1 cellular context compared by ENCODE assay signal in the genomic region with DNA sequence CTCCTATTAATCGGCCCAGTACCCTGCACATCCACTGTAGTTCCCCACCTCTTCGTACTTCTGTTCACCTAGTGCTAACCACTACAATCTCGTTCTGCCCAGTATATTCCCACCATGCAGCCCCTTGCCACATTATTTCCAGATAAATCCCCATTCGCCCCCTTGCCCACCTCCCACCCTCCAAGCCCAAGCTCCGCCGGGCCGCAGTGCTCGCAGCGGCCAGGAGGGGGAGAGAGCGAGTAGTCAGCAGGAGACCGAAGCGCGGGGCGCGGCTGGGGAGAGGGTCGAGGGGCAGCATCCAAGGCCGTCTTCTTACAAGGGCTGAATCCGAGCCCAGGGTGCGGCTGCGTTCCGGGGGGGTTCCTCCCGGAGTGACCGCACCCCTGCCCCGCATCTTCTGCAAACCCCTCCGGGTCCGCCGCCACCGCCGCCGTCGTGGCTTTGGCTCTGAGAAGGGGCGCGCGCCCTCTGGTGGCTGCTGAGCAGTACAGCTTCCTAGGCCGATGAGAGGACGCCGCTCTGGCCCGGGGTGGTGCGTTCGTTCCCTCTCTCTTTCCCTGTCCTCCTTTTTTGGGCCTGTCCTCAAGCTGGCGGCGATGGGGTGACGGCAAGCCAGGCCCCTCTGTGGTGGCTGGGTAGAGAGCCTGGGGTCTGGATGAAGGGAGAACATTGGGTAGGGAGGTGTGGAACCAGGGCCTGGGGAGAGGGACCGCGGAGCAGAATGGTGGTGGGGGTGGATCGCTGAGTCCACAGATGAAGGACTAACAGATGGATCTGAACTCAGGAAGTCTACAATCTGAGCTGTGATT.
A peak's percentile ranks its signal among the peaks of the same experiment; 100 is the strongest.
TF ChIP-seq lines count a peak whose summit lies in the region.

No MANE protein-coding gene starts in this region.

TF ChIP-seq in HepG2, 621 proteins besides CTCF, POLR2A, EP300 and RAD21 (continued from another document and continues in another):
- TF ChIP-seq, protein P1, sequence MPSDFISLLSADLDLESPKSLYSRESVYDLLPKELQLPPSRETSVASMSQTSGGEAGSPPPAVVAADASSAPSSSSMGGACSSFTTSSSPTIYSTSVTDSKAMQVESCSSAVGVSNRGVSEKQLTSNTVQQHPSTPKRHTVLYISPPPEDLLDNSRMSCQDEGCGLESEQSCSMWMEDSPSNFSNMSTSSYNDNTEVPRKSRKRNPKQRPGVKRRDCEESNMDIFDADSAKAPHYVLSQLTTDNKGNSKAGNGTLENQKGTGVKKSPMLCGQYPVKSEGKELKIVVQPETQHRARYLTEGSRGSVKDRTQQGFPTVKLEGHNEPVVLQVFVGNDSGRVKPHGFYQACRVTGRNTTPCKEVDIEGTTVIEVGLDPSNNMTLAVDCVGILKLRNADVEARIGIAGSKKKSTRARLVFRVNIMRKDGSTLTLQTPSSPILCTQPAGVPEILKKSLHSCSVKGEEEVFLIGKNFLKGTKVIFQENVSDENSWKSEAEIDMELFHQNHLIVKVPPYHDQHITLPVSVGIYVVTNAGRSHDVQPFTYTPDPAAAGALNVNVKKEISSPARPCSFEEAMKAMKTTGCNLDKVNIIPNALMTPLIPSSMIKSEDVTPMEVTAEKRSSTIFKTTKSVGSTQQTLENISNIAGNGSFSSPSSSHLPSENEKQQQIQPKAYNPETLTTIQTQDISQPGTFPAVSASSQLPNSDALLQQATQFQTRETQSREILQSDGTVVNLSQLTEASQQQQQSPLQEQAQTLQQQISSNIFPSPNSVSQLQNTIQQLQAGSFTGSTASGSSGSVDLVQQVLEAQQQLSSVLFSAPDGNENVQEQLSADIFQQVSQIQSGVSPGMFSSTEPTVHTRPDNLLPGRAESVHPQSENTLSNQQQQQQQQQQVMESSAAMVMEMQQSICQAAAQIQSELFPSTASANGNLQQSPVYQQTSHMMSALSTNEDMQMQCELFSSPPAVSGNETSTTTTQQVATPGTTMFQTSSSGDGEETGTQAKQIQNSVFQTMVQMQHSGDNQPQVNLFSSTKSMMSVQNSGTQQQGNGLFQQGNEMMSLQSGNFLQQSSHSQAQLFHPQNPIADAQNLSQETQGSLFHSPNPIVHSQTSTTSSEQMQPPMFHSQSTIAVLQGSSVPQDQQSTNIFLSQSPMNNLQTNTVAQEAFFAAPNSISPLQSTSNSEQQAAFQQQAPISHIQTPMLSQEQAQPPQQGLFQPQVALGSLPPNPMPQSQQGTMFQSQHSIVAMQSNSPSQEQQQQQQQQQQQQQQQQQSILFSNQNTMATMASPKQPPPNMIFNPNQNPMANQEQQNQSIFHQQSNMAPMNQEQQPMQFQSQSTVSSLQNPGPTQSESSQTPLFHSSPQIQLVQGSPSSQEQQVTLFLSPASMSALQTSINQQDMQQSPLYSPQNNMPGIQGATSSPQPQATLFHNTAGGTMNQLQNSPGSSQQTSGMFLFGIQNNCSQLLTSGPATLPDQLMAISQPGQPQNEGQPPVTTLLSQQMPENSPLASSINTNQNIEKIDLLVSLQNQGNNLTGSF (CRISPR knock-in tag; IDR thresholded peaks at IDR 0.05), result no peak
- TF ChIP-seq ZNF383 (CRISPR knock-in tag; IDR thresholded peaks at IDR 0.05; ENCODE audit: borderline replicate concordance), result no peak
- no peak for TF ChIP-seq ZNF75D (CRISPR knock-in tag; IDR thresholded peaks at IDR 0.05; ENCODE audit: borderline replicate concordance)
- TF ChIP-seq HDAC1 (CRISPR knock-in tag; IDR thresholded peaks at IDR 0.05), result 0 out of 2 replicates have a peak, but pooled peaks have one; percentile 29
- TF ChIP-seq RNF2 (conservative IDR thresholded peaks at IDR 0.05; ENCODE audit: low read depth), result 0 out of 2 replicates have a peak, but pooled peaks have one; percentile 62
- TF ChIP-seq ZSCAN9 (CRISPR knock-in tag; IDR thresholded peaks at IDR 0.05; ENCODE audit: borderline replicate concordance), result no peak
- TF ChIP-seq, protein P2, sequence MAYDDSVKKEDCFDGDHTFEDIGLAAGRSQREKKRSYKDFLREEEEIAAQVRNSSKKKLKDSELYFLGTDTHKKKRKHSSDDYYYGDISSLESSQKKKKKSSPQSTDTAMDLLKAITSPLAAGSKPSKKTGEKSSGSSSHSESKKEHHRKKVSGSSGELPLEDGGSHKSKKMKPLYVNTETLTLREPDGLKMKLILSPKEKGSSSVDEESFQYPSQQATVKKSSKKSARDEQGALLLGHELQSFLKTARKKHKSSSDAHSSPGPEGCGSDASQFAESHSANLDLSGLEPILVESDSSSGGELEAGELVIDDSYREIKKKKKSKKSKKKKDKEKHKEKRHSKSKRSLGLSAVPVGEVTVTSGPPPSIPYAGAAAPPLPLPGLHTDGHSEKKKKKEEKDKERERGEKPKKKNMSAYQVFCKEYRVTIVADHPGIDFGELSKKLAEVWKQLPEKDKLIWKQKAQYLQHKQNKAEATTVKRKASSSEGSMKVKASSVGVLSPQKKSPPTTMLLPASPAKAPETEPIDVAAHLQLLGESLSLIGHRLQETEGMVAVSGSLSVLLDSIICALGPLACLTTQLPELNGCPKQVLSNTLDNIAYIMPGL (CRISPR knock-in tag; IDR thresholded peaks at IDR 0.05; ENCODE audit: borderline replicate concordance in 1 of 2, low read depth in 1 of 2), result peak; percentile 96 to 99
- TF ChIP-seq, protein P3, sequence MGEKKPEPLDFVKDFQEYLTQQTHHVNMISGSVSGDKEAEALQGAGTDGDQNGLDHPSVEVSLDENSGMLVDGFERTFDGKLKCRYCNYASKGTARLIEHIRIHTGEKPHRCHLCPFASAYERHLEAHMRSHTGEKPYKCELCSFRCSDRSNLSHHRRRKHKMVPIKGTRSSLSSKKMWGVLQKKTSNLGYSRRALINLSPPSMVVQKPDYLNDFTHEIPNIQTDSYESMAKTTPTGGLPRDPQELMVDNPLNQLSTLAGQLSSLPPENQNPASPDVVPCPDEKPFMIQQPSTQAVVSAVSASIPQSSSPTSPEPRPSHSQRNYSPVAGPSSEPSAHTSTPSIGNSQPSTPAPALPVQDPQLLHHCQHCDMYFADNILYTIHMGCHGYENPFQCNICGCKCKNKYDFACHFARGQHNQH (CRISPR knock-in tag; IDR thresholded peaks at IDR 0.05), result peak; percentile 52; the same call in 1 of the 2 replicates
- no peak for TF ChIP-seq TBL1XR1 (IDR thresholded peaks at IDR 0.05; ENCODE audit: borderline replicate concordance, low read length, partially characterized antibody)
- TF ChIP-seq, protein P4, sequence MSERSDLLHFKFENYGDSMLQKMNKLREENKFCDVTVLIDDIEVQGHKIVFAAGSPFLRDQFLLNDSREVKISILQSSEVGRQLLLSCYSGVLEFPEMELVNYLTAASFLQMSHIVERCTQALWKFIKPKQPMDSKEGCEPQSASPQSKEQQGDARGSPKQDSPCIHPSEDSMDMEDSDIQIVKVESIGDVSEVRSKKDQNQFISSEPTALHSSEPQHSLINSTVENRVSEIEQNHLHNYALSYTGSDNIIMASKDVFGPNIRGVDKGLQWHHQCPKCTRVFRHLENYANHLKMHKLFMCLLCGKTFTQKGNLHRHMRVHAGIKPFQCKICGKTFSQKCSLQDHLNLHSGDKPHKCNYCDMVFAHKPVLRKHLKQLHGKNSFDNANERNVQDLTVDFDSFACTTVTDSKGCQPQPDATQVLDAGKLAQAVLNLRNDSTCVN (CRISPR knock-in tag; IDR thresholded peaks at IDR 0.05; ENCODE audit: borderline replicate concordance), result no peak
- TF ChIP-seq SOX6 (IDR thresholded peaks at IDR 0.05), result no peak
- TF ChIP-seq SOX6 (CRISPR knock-in tag; IDR thresholded peaks at IDR 0.05), result peak; percentile 71
- no peak for TF ChIP-seq ZNF253 (CRISPR knock-in tag; IDR thresholded peaks at IDR 0.05; ENCODE audit: borderline replicate concordance)
- TF ChIP-seq ZNF781 (CRISPR knock-in tag; IDR thresholded peaks at IDR 0.05; ENCODE audit: borderline replicate concordance, not compliant biosample characterization), result no peak
- TF ChIP-seq, protein P5, sequence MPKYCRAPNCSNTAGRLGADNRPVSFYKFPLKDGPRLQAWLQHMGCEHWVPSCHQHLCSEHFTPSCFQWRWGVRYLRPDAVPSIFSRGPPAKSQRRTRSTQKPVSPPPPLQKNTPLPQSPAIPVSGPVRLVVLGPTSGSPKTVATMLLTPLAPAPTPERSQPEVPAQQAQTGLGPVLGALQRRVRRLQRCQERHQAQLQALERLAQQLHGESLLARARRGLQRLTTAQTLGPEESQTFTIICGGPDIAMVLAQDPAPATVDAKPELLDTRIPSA (CRISPR knock-in tag; IDR thresholded peaks at IDR 0.05; ENCODE audit: borderline replicate concordance), result peak; percentile 36; the same call in 1 of the 2 replicates
- TF ChIP-seq DMAP1 (CRISPR knock-in tag; IDR thresholded peaks at IDR 0.05), result 0 out of 2 replicates have a peak, but pooled peaks have one; percentile 51
- 0 out of 2 replicates have a peak, but pooled peaks have one; percentile 38 for TF ChIP-seq TARDBP (CRISPR knock-in tag; IDR thresholded peaks at IDR 0.05)
- peak; percentile 74 for TF ChIP-seq FOXC1 (CRISPR knock-in tag; IDR thresholded peaks at IDR 0.05; ENCODE audit: borderline replicate concordance)
- peak; percentile 85 for TF ChIP-seq U2AF1 (optimal IDR thresholded peaks at IDR 0.05; ENCODE audit: low read depth, low read length)
- peak; percentile 73; the same call in 1 of the 2 replicates for TF ChIP-seq MYC (CRISPR knock-in tag; IDR thresholded peaks at IDR 0.05; ENCODE audit: borderline replicate concordance)
- TF ChIP-seq JARID2 (CRISPR knock-in tag; IDR thresholded peaks at IDR 0.05; ENCODE audit: insufficient replicate concordance), result no peak
- TF ChIP-seq, protein P6, sequence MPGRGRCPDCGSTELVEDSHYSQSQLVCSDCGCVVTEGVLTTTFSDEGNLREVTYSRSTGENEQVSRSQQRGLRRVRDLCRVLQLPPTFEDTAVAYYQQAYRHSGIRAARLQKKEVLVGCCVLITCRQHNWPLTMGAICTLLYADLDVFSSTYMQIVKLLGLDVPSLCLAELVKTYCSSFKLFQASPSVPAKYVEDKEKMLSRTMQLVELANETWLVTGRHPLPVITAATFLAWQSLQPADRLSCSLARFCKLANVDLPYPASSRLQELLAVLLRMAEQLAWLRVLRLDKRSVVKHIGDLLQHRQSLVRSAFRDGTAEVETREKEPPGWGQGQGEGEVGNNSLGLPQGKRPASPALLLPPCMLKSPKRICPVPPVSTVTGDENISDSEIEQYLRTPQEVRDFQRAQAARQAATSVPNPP (CRISPR knock-in tag; IDR thresholded peaks at IDR 0.05), result no peak
- no peak for TF ChIP-seq ZNF326 (CRISPR knock-in tag; IDR thresholded peaks at IDR 0.05; ENCODE audit: borderline replicate concordance)
- TF ChIP-seq, protein P7, sequence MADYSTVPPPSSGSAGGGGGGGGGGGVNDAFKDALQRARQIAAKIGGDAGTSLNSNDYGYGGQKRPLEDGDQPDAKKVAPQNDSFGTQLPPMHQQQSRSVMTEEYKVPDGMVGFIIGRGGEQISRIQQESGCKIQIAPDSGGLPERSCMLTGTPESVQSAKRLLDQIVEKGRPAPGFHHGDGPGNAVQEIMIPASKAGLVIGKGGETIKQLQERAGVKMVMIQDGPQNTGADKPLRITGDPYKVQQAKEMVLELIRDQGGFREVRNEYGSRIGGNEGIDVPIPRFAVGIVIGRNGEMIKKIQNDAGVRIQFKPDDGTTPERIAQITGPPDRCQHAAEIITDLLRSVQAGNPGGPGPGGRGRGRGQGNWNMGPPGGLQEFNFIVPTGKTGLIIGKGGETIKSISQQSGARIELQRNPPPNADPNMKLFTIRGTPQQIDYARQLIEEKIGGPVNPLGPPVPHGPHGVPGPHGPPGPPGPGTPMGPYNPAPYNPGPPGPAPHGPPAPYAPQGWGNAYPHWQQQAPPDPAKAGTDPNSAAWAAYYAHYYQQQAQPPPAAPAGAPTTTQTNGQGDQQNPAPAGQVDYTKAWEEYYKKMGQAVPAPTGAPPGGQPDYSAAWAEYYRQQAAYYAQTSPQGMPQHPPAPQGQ (CRISPR knock-in tag; IDR thresholded peaks at IDR 0.05; ENCODE audit: borderline replicate concordance), result no peak
- peak; percentile 83; the same call in 1 of the 2 replicates for TF ChIP-seq ZNF317 (CRISPR knock-in tag; IDR thresholded peaks at IDR 0.05)
- TF ChIP-seq NFIB (CRISPR knock-in tag; IDR thresholded peaks at IDR 0.05; ENCODE audit: borderline replicate concordance), result no peak
- TF ChIP-seq SOX5 (CRISPR knock-in tag; IDR thresholded peaks at IDR 0.05; ENCODE audit: borderline replicate concordance), result peak; percentile 17; the same call in 1 of the 2 replicates
- TF ChIP-seq ZNF235 (CRISPR knock-in tag; IDR thresholded peaks at IDR 0.05; ENCODE audit: borderline replicate concordance), result peak; percentile 46; the same call in 1 of the 2 replicates
- peak; percentile 53 for TF ChIP-seq TBX2 (CRISPR knock-in tag; IDR thresholded peaks at IDR 0.05; ENCODE audit: borderline replicate concordance)
- TF ChIP-seq NFRKB (IDR thresholded peaks at IDR 0.05), result no peak
- TF ChIP-seq, protein P8, sequence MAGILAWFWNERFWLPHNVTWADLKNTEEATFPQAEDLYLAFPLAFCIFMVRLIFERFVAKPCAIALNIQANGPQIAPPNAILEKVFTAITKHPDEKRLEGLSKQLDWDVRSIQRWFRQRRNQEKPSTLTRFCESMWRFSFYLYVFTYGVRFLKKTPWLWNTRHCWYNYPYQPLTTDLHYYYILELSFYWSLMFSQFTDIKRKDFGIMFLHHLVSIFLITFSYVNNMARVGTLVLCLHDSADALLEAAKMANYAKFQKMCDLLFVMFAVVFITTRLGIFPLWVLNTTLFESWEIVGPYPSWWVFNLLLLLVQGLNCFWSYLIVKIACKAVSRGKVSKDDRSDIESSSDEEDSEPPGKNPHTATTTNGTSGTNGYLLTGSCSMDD (CRISPR knock-in tag; IDR thresholded peaks at IDR 0.05), result no peak
- TF ChIP-seq SALL1 (CRISPR knock-in tag; IDR thresholded peaks at IDR 0.05), result peak; percentile 70; the same call in 1 of the 2 replicates
- TF ChIP-seq, protein P9, sequence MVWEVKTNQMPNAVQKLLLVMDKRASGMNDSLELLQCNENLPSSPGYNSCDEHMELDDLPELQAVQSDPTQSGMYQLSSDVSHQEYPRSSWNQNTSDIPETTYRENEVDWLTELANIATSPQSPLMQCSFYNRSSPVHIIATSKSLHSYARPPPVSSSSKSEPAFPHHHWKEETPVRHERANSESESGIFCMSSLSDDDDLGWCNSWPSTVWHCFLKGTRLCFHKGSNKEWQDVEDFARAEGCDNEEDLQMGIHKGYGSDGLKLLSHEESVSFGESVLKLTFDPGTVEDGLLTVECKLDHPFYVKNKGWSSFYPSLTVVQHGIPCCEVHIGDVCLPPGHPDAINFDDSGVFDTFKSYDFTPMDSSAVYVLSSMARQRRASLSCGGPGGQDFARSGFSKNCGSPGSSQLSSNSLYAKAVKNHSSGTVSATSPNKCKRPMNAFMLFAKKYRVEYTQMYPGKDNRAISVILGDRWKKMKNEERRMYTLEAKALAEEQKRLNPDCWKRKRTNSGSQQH (CRISPR knock-in tag; IDR thresholded peaks at IDR 0.05; ENCODE audit: low read depth), result no peak
- no peak; the same call in 1 of the 2 replicates for TF ChIP-seq NFYC (CRISPR knock-in tag; IDR thresholded peaks at IDR 0.05)
- TF ChIP-seq KLF11 (CRISPR knock-in tag; IDR thresholded peaks at IDR 0.05), result peak; percentile 76; the same call in 1 of the 2 replicates
- peak; percentile 22; the same call in 1 of the 2 replicates for TF ChIP-seq SAP130 (CRISPR knock-in tag; IDR thresholded peaks at IDR 0.05; ENCODE audit: low read depth)
- no peak for TF ChIP-seq MIXL1 (CRISPR knock-in tag; IDR thresholded peaks at IDR 0.05)
- TF ChIP-seq POLR2AphosphoS2 (IDR thresholded peaks at IDR 0.05; ENCODE audit: low read depth, low read length), result no peak
- TF ChIP-seq EHMT2 (IDR thresholded peaks at IDR 0.05; ENCODE audit: borderline replicate concordance, low read depth, low read length), result no peak
- TF ChIP-seq MAZ (IDR thresholded peaks at IDR 0.05; ENCODE audit: borderline replicate concordance, low read depth, low read length), result no peak
- TF ChIP-seq MAZ (CRISPR knock-in tag; IDR thresholded peaks at IDR 0.05; ENCODE audit: low read depth), result peak; percentile 77
- TF ChIP-seq PAF1 (CRISPR knock-in tag; IDR thresholded peaks at IDR 0.05), result no peak
- TF ChIP-seq POGZ (CRISPR knock-in tag; IDR thresholded peaks at IDR 0.05), result peak; percentile 58
- peak; percentile 61 for TF ChIP-seq KAT8 (CRISPR knock-in tag; IDR thresholded peaks at IDR 0.05)
- TF ChIP-seq CREM (IDR thresholded peaks at IDR 0.05), result no peak
- TF ChIP-seq CREM (CRISPR knock-in tag; IDR thresholded peaks at IDR 0.05), result no peak
- peak; percentile 26; the same call in 1 of the 2 replicates for TF ChIP-seq ZNF230 (CRISPR knock-in tag; IDR thresholded peaks at IDR 0.05)
